ENCODE assay signal across 17 cellular contexts in genomic region chr4:30600246-30600645, GRCh38.
DNase-seq lines count a peak whose midpoint lies in the region; ATAC-seq and TF ChIP-seq lines count a peak whose summit lies in the region.
"Had no signal": no experiment of that assay in that cellular context is flagged by ENCODE, and none has a peak within 500 bp of the region (broad histone marks: within the 10 kb centered on the region; RNA-seq: fewer than 3 reads in every experiment).

No MANE protein-coding gene starts in this region.

- no peaks in the 10 kb centered on the region for H3K9me3 Mint-ChIP-seq in WTC11

- no peak for TF ChIP-seq CTCF in WTC11 (IDR thresholded peaks at IDR 0.05)
- no peak for TF ChIP-seq CTCF in fibroblast of villous mesenchyme (IDR thresholded peaks at IDR 0.05; ENCODE audit: insufficient read depth, low read depth, low read length)
- no peak for TF ChIP-seq CTCF in smooth muscle cell (IDR thresholded peaks at IDR 0.05; ENCODE audit: borderline replicate concordance, insufficient read depth, poor library complexity, severe bottlenecking)

- H3K79me2 ChIP-seq in smooth muscle cell (ENCODE audit: low read depth): no peaks in the 10 kb centered on the region

- CTCF ChIA-PET in WTC11 (lab: Charles Lee): no interaction called here

- H3K4me3 ChIP-seq in HUES6 (ENCODE audit: low read depth, low read length): no peak overlapping the region
- no peak overlapping the region for H3K4me3 ChIP-seq in fibroblast of villous mesenchyme (ENCODE audit: low read depth, low read length)
- no peak overlapping the region for H3K4me3 ChIP-seq in smooth muscle cell
- H3K4me3 ChIP-seq: uterus had no signal

- no peaks in the 10 kb centered on the region for H3K27me3 ChIP-seq in HUES6 (ENCODE audit: control insufficient read depth, insufficient read depth, low read length)
- no peaks in the 10 kb centered on the region for H3K27me3 ChIP-seq in smooth muscle cell (ENCODE audit: low read depth)
- H3K27me3 ChIP-seq: uterus had no signal

- POLR2A ChIA-PET in WTC11 (lab: Charles Lee): no interaction called here

- H3K4me1 Mint-ChIP-seq in WTC11: peaks cover 18% of the 10 kb centered on the region

- H3K9me3 ChIP-seq in HUES6 (ENCODE audit: control insufficient read depth, insufficient read depth, low read depth, low read length) (no peaks in the 10 kb centered on the region), smooth muscle cell (replicated peaks; ENCODE audit: low read depth) (no peaks in the 10 kb centered on the region)
- H3K9me3 ChIP-seq: uterus had no signal

- no peaks in the 10 kb centered on the region for H3F3A ChIP-seq in smooth muscle cell (ENCODE audit: low read depth)

- H3K4me3 Mint-ChIP-seq in WTC11: no peak overlapping the region
- H3K4me3 Mint-ChIP-seq: brain; stimulated activated naive CD8-positive, alpha-beta T cell treated with anti-CD3 and anti-CD28 coated beads, Interleukin-15, Interleukin-2, amounts not matched to agents 100 ng/mL and 50 ng/mL, for 24 hours had no signal

- no peaks in the 10 kb centered on the region for H3K36me3 Mint-ChIP-seq in WTC11
- H3K36me3 Mint-ChIP-seq: brain had no signal

- no peak overlapping the region for H3K4me2 ChIP-seq in smooth muscle cell

- no peaks in the 10 kb centered on the region for H3K27me3 Mint-ChIP-seq in WTC11 (ENCODE audit: low read depth)
- H3K27me3 Mint-ChIP-seq: stimulated activated naive CD8-positive, alpha-beta T cell treated with anti-CD3 and anti-CD28 coated beads, Interleukin-15, Interleukin-2, amounts not matched to agents 100 ng/mL and 50 ng/mL, for 24 hours had no signal

- no peak overlapping the region for H3K9ac ChIP-seq in HUES6 (ENCODE audit: low read length)
- no peak overlapping the region for H3K9ac ChIP-seq in smooth muscle cell (ENCODE audit: low read depth)

- H3K27ac Mint-ChIP-seq in WTC11: peak overlapping the region; percentile 87
- H3K27ac Mint-ChIP-seq: stimulated activated naive CD8-positive, alpha-beta T cell treated with anti-CD3 and anti-CD28 coated beads, Interleukin-15, Interleukin-2, amounts not matched to agents 100 ng/mL and 50 ng/mL, for 24 hours had no signal

- H3K27ac ChIP-seq in HUES6 (ENCODE audit: low read depth, low read length) (peak overlapping the region; percentile 35), smooth muscle cell (ENCODE audit: low read depth) (peak overlapping the region; percentile 50)
- H3K27ac ChIP-seq: uterus had no signal

- no peak for DNase-seq in WTC11 (ENCODE audit: low spot score)
- DNase-seq in fibroblast of villous mesenchyme (ENCODE audit: low read depth): peak; percentile 35
- no peak for DNase-seq in smooth muscle cell (lab: John Stamatoyannopoulos, UW; ENCODE audit: unreplicated experiment)
- DNase-seq in activated CD4-positive, CD25-positive, alpha-beta regulatory T cell (lab: John Stamatoyannopoulos, UW): no peak
- DNase-seq in COR-L47 (lab: John Stamatoyannopoulos, UW): no peak
- DNase-seq: activated effector memory CD4-positive, alpha-beta T cell treated with anti-CD3 and anti-CD28 coated beads, Interleukin-2, amount 50 U/mL, for 16 hours; DMS79 treated with DMSO at 0.1 percent for 48 hours; effector CD4-positive, alpha-beta T cell; NCI-H1694; NCI-H524; RPMI8226; SW 1271; uterus had no signal

- WGBS in smooth muscle cell (ENCODE audit: low lambda C conversion rate): 20% methylated on average over 3 of the region's 3 CpGs

- H3K36me3 ChIP-seq in HUES6 (ENCODE audit: control insufficient read depth, insufficient read depth, low read length): no peaks in the 10 kb centered on the region
- no peaks in the 10 kb centered on the region for H3K36me3 ChIP-seq in smooth muscle cell (ENCODE audit: low read depth)
- H3K36me3 ChIP-seq: uterus had no signal

- H2AFZ ChIP-seq in smooth muscle cell (ENCODE audit: low read depth): no peak overlapping the region

- H3K4me1 ChIP-seq in HUES6 (ENCODE audit: control insufficient read depth, insufficient read depth, low read length) (peaks cover 17% of the 10 kb centered on the region), smooth muscle cell (ENCODE audit: low read depth) (peaks cover 26% of the 10 kb centered on the region)
- H3K4me1 ChIP-seq: uterus had no signal

- no peaks in the 10 kb centered on the region for H4K20me1 ChIP-seq in smooth muscle cell (ENCODE audit: low read depth)

- ATAC-seq in WTC11 (peak; percentile 73), GM19324 (IDR thresholded peaks at IDR 0.05; ENCODE audit: low FRiP score, unreplicated experiment) (no peak)

TF ChIP-seq in WTC11, 78 proteins besides CTCF, POLR2A, EP300 and RAD21:
- TF ChIP-seq TEAD4 (CRISPR knock-in tag; IDR thresholded peaks at IDR 0.05): no peak
- no peak for TF ChIP-seq FOXP4 (CRISPR knock-in tag; IDR thresholded peaks at IDR 0.05)
- no peak for TF ChIP-seq NR2C2 (CRISPR knock-in tag; IDR thresholded peaks at IDR 0.05)
- TF ChIP-seq MXD4 (CRISPR knock-in tag; IDR thresholded peaks at IDR 0.05; ENCODE audit: borderline replicate concordance): no peak
- TF ChIP-seq OVOL2 (CRISPR knock-in tag; IDR thresholded peaks at IDR 0.05; ENCODE audit: borderline replicate concordance): no peak
- TF ChIP-seq ZNF423 (CRISPR knock-in tag; IDR thresholded peaks at IDR 0.05): no peak
- TF ChIP-seq NFE2L1 (CRISPR knock-in tag; IDR thresholded peaks at IDR 0.05): no peak
- no peak for TF ChIP-seq IRF2 (CRISPR knock-in tag; IDR thresholded peaks at IDR 0.05; ENCODE audit: borderline replicate concordance, low read depth)
- TF ChIP-seq FOXK1 (CRISPR knock-in tag; IDR thresholded peaks at IDR 0.05): no peak
- no peak for TF ChIP-seq ATF2 (CRISPR knock-in tag; IDR thresholded peaks at IDR 0.05; ENCODE audit: borderline replicate concordance, low read depth)
- TF ChIP-seq ZNF425 (CRISPR knock-in tag; conservative IDR thresholded peaks at IDR 0.05): no peak
- TF ChIP-seq MLX (CRISPR knock-in tag; IDR thresholded peaks at IDR 0.05): no peak
- TF ChIP-seq ZNF512 (CRISPR knock-in tag; IDR thresholded peaks at IDR 0.05; ENCODE audit: borderline replicate concordance): no peak
TF ChIP-seq in WTC11: peak in this region for 0.
